Comparison of ENCODE assay signal across 22 cellular contexts in the genomic region with DNA sequence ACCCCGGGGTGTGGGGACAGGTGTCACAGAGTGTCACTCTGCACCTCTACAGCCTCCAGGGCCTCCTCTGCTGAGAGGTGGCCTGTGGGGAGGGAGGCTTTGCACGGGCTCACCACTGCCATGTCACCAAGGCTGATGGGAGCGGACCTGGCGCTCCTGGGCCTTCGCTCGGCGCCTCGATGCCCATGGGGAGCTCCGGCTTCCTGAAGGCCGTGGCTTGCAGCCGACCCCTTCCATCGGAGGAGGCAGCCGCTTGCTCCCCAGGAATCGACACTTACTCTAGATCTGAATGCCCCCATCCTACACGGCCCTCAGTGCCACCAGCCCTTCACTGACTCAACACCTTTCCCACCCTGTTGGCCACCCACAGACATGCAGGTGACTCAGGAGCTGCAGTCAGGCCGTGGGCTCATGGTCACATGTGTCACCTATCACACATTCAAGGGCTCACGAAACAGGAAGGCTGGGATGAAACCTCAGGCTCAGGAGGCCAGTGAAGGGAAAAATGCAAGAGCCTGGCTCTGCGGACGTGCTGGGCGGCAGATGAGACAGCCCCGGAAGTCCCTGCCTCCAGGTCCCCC. TPM values are rescaled to one million over a fixed set of nuclear protein-coding genes. Genes with fewer than 3 reads are reported as not detected.
"Had no signal": no experiment of that assay in that cellular context is flagged by ENCODE, and none has a peak within 500 bp of the region (broad histone marks: within the 10 kb centered on the region; RNA-seq: fewer than 3 reads in every experiment).

No MANE protein-coding gene starts in this region.

- H3K4me1 ChIP-seq: psoas muscle had no signal

- DNase-seq: activated CD4-positive, alpha-beta T cell treated with anti-CD3 and anti-CD28 coated beads, Interleukin-2, amount 50 U/mL, for 1 hour; activated CD4-positive, CD25-positive, alpha-beta regulatory T cell treated with anti-CD3 and anti-CD28 coated beads, Interleukin-2, amount 50 U/mL, for 72 hours; activated CD8-positive, alpha-beta T cell treated with anti-CD3 and anti-CD28 coated beads, Interleukin-2, amount 10 ng/mL, durations not matched to agents 7 days and 5 days; activated naive CD4-positive, alpha-beta T cell; activated T-cell treated with anti-CD3 and anti-CD28 coated beads, Interleukin-2, amount 50 U/mL, for 1 hour; central memory CD4-positive, alpha-beta T cell; dermis blood vessel endothelial cell; effector CD8-positive, alpha-beta T cell; erythroblast; foreskin fibroblast; kidney glomerular epithelial cell; left ventricle myocardium superior; mammary epithelial cell; naive thymus-derived CD8-positive, alpha-beta T cell; pancreas; psoas muscle; stimulated activated CD4-positive, alpha-beta T cell treated with anti-CD3 and anti-CD28 coated beads, Interleukin-4, amount 100 ng/mL, for 4 hours; T-cell; testis; WERI-Rb-1 had no signal

- H3K36me3 ChIP-seq: neutrophil, pancreas, WERI-Rb-1 had no signal

- H3K27me3 ChIP-seq: neutrophil, pancreas, right atrium auricular region, testis had no signal

- H3K4me3 ChIP-seq: pancreas, psoas muscle, right atrium auricular region, testis had no signal

- H3K27ac ChIP-seq: neutrophil, pancreas, psoas muscle, right atrium auricular region, testis, WERI-Rb-1 had no signal

- H3K9me3 ChIP-seq: neutrophil, pancreas, psoas muscle, right atrium auricular region, testis had no signal

- ATAC-seq: activated CD8-positive, alpha-beta T cell treated with anti-CD3 and anti-CD28 coated beads, Interleukin-2, amount 10 ng/mL, durations not matched to agents 7 days and 5 days; left ventricle myocardium superior; naive thymus-derived CD8-positive, alpha-beta T cell; pancreas; psoas muscle; T-cell had no signal

RNA-seq across cellular contexts. Expression of gene C1QTNF1, which starts 56.1 kb away (rescaled TPM):
- total RNA-seq: activated CD8-positive, alpha-beta T cell treated with anti-CD3 and anti-CD28 coated beads, Interleukin-2, amount 10 ng/mL, durations not matched to agents 7 days and 5 days; naive thymus-derived CD8-positive, alpha-beta T cell had no signal
- polyA plus RNA-seq: naive thymus-derived CD8-positive, alpha-beta T cell had no signal
